9 cellular contexts compared by ENCODE assay signal in the genomic region with DNA sequence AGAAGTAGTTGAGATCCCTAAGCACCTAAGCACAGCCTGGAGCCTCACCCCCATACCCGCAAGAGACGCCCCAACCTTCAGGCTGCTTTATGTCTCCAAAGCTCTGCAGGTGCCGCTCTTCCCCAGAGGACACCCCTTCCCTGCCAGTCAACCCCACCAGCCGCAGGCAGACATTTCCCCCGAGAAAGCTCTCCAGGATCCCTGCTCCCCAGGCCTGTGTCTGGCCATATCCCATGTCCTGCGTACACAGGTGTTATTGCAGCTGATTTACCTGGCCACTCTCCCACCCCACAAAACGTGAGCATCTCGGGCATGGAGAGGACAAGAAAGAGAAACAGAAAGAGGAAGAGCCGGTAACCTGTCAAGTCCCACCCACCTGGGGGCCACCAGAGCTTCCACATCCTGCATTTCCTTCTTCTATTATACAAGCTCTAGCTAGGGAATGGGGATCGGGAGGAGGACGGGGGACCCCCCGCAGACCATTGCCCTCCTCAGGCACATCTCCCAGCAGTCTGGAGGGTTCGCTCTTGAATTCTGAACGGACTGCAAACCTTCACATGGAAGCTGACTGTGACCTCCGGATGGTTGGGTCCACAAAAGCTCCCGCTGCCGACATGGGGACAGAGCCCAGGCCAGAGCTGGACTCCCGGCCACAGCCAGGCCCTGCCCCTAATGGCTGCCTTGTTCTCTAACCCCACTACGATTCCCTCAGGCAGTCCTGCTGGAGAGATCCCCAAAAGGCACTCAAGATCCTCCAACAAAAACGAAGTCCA. TPM values are rescaled to one million over a fixed set of nuclear protein-coding genes. Genes with fewer than 3 reads are reported as not detected.
DNase-seq lines count a peak whose midpoint lies in the region; TF ChIP-seq lines count a peak whose summit lies in the region.
"Had no signal": no experiment of that assay in that cellular context is flagged by ENCODE, and none has a peak within 500 bp of the region (broad histone marks: within the 10 kb centered on the region; RNA-seq: fewer than 3 reads in every experiment).

No MANE protein-coding gene starts in this region.

- no peak for TF ChIP-seq POLR2A in breast epithelium (IDR thresholded peaks at IDR 0.05)

- H3K36me3 ChIP-seq in breast epithelium: no peaks in the 10 kb centered on the region
- H3K36me3 ChIP-seq in KOPT-K1 (ENCODE audit: insufficient read depth, low read length): peaks cover 27% of the 10 kb centered on the region; the same call in 1 of the 2 replicates
- no peaks in the 10 kb centered on the region for H3K36me3 ChIP-seq in colonic mucosa
- H3K36me3 ChIP-seq in thymus (ENCODE audit: control insufficient read depth, insufficient read depth): no peaks in the 10 kb centered on the region

- CTCF ChIA-PET in MCF 10A (lab: Yijun Ruan, JAX): interaction anchor here (0.9 to 2.3 kb wide), 4 partner anchors 37 to 83 kb away, joined by 3 to 16 read pairs (median 4); no protein-coding TSS in a partner anchor

- no peaks in the 10 kb centered on the region for H3K27me3 Mint-ChIP-seq in MCF 10A (ENCODE audit: insufficient read depth, unreplicated experiment)

- H3K4me3 Mint-ChIP-seq in MCF 10A (ENCODE audit: unreplicated experiment): no peak overlapping the region

- POLR2A ChIA-PET in MCF 10A (lab: Yijun Ruan, JAX): interaction anchor here (0.7 kb wide), 1 partner anchor 19 kb away, joined by 3 read pairs; no protein-coding TSS in a partner anchor

- no peak for TF ChIP-seq CTCF in MCF 10A (IDR thresholded peaks at IDR 0.05; ENCODE audit: unreplicated experiment)
- no peak for TF ChIP-seq CTCF in breast epithelium (IDR thresholded peaks at IDR 0.05)
- no peak for TF ChIP-seq CTCF in colonic mucosa (IDR thresholded peaks at IDR 0.05)

- H3K36me3 Mint-ChIP-seq in MCF 10A (ENCODE audit: insufficient read depth, unreplicated experiment): no peaks in the 10 kb centered on the region

- intact Hi-C loops in MCF 10A (cut with micrococcal nuclease) (no loop called here), breast epithelium (cut with DNase I; ENCODE audit: low total_unique reads) (no loop called here), colonic mucosa (cut with DNase I) (no loop called here), posterior vena cava (cut with DNase I) (no loop called here)

- H3K4me1 ChIP-seq in breast epithelium: peaks cover 0 to 5% of the 10 kb centered on the region in 2 donors
- H3K4me1 ChIP-seq in colonic mucosa: peaks cover 53% of the 10 kb centered on the region
- peaks cover 63% of the 10 kb centered on the region for H3K4me1 ChIP-seq in thymus (ENCODE audit: control insufficient read depth, insufficient read depth, low read length)

- H3K27me3 ChIP-seq in breast epithelium (no peaks in the 10 kb centered on the region), colonic mucosa (no peaks in the 10 kb centered on the region), thymus (ENCODE audit: control insufficient read depth, insufficient read depth) (no peaks in the 10 kb centered on the region)

- peak overlapping the region; percentile 65 to 87 for H3K9ac ChIP-seq in colonic mucosa (ENCODE audit: low read depth in 2 of 2, low read length in 2 of 2)

- peak overlapping the region; percentile 37 for H3K27ac Mint-ChIP-seq in MCF 10A (ENCODE audit: low read depth, unreplicated experiment)

- peaks cover 35% of the 10 kb centered on the region for H3K4me1 Mint-ChIP-seq in MCF 10A (ENCODE audit: insufficient read depth, unreplicated experiment)

- peak overlapping the region in 1 of 3 donors; percentile 43 for H3K4me3 ChIP-seq in breast epithelium
- peak overlapping the region; percentile 34 for H3K4me3 ChIP-seq in colonic mucosa
- peak overlapping the region; percentile 56 for H3K4me3 ChIP-seq in thymus (ENCODE audit: low read length)

- H3K27ac ChIP-seq in breast epithelium (no peak overlapping the region), KOPT-K1 (ENCODE audit: low read depth, low read length, poor library complexity, severe bottlenecking) (peak overlapping the region; percentile 76), colonic mucosa (peak overlapping the region; percentile 89), thymus (ENCODE audit: low read depth) (peak overlapping the region; percentile 78)

- 27% methylated on average over 20 of the region's 20 CpGs for WGBS in thymus

- H3K9me3 ChIP-seq in breast epithelium (no peaks in the 10 kb centered on the region), KOPT-K1 (ENCODE audit: insufficient read depth, low read length, poor library complexity, severe bottlenecking) (no peaks in the 10 kb centered on the region), colonic mucosa (no peaks in the 10 kb centered on the region), thymus (ENCODE audit: control insufficient read depth) (no peaks in the 10 kb centered on the region)

- no TSS peak for BruUV-seq in MCF 10A (replicated peaks; lab: Mats Ljungman, UMichigan)

- DNase-seq in MCF 10A (ENCODE audit: unreplicated experiment) (no peak), breast epithelium (ENCODE audit: low spot score in 2 of 2) (no peak), colonic mucosa (peak; percentile 65), posterior vena cava (ENCODE audit: low spot score) (no peak), NCI-H2107 treated with DMSO at 0.1 percent for 48 hours (lab: John Stamatoyannopoulos, UW; ENCODE audit: unreplicated experiment) (no peak), AML-193 (lab: John Stamatoyannopoulos, UW) (no peak)
- DNase-seq: KBM-7 had no signal

- no peaks in the 10 kb centered on the region for H3K9me3 Mint-ChIP-seq in MCF 10A (ENCODE audit: unreplicated experiment)

RNA-seq across cellular contexts. Expression of gene CCDC88C, which starts 17.6 kb away (rescaled TPM):
- total RNA-seq in MCF 10A (2022) (11.4 and 19.7 TPM in 2 replicates), breast epithelium (10 to 100 TPM in 2 of 3 donors, 1 to 10 TPM in 1; 5.8 to 25.9 (median 19.3) TPM), colonic mucosa (10 to 100 TPM; 45.6 to 48.0 TPM), posterior vena cava (10 to 100 TPM in 1 of 2 donors, 1 to 10 TPM in 1; 7.2 to 14.9 TPM)
- polyA plus RNA-seq in thymus: 47.4 TPM

Comparison
In these comparisons a context has a peak if more than half of its experiments do, and no peak if none do; other contexts are left out.
1. H3K27ac ChIP-seq: peak in KOPT-K1 (single experiment), colonic mucosa (single experiment) and thymus (single experiment); none in breast epithelium (0 of 2).